Comparison of ENCODE assay signal across 20 cellular contexts in the genomic region with DNA sequence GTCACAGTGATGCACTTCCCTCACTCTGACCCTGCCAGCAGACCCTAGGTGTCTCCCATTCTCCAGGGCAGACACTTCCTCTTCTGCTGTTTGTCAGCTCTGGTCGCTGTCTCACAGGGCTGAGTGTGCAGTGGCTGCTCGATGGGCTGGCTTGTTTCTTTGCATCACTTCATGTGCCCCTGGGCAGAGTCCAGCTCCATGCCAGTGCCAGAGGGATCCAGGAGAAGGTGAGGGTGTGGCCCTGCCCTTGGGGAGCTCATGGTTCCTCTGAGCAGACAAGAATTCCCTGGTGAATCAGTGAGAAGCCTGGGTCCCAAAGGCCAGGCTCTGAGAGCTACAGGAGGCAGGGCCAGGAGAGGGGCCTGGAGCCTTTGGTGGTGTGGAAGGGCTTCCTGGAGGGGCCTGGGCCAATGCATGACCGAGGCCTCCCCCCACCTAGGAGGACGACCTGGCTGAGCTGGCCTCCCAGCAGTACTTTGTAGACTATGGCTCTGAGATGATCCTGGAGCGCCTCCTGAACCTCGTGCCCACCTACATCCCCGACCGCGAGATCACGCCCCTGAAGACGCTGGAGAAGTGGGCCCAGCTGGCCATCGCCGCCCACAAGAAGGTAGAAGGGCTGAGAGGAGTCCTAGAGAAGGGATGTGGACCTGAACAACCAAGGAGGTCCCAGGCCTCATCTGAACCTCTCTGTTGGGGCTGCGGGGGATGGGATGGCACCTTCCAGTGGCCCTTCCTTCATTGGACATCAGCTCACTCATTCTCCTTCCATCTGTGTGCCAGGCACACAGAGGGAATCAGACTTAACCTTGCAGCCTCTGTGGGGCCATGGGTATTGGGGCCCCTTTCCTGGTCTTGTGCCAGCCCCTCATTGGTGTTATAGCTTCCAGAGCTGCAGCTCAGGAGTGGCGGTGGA.
"Had no signal": no experiment of that assay in that cellular context is flagged by ENCODE, and none has a peak within 500 bp of the region (broad histone marks: within the 10 kb centered on the region; RNA-seq: fewer than 3 reads in every experiment).

No MANE protein-coding gene starts in this region.

- DNase-seq: activated B cell treated with CpG ODN at 0.5 μM for 24 hours; activated CD4-positive, alpha-beta T cell treated with anti-CD3 and anti-CD28 coated beads for 48 hours; activated CD8-positive, alpha-beta memory T cell treated with anti-CD3 and anti-CD28 coated beads, Interleukin-2, amount 50 U/mL, for 48 hours; activated naive CD8-positive, alpha-beta T cell treated with anti-CD3 and anti-CD28 coated beads for 36 hours; amygdala; body of pancreas; cortex of kidney; effector CD4-positive, alpha-beta T cell; esophagus squamous epithelium; glutamatergic neuron; kidney glomerular epithelial cell; ovary; stimulated activated CD4-positive, alpha-beta T cell treated with anti-CD3 and anti-CD28 coated beads, Interleukin-2, amount 100 ng/mL, for 48 hours; T-helper 1 cell; T1000; thyroid gland; uterus had no signal

- ATAC-seq: body of pancreas; stimulated activated memory B cell treated with anti-CD40 and anti-IgM and Interleukin-4, amounts not matched to agents 10 μg/mL and 1 μg/mL and 100 μg/mL, for 72 hours had no signal

- H3K4me3 ChIP-seq: body of pancreas, esophagus squamous epithelium, ovary, thyroid gland, uterus had no signal

- H3K27ac Mint-ChIP-seq: activated B cell treated with CpG ODN at 0.5 μM for 24 hours; activated naive CD8-positive, alpha-beta T cell treated with anti-CD3 and anti-CD28 coated beads for 36 hours; activated T-helper 1 cell treated with anti-CD3 and anti-CD28 coated beads, Interleukin-12 subunit alpha, Interleukin-12 subunit beta, Interleukin-2, Interleukin-4 antibody, amounts not matched to agents 30 ng/mL and 10 ng/mL and 1 ng/mL, durations not matched to agents 14 hours and 24 hours and 36 hours; stimulated activated memory B cell treated with anti-CD40 and anti-IgM and Interleukin-4, amounts not matched to agents 10 μg/mL and 1 μg/mL and 100 μg/mL, for 72 hours had no signal

- H3K36me3 Mint-ChIP-seq: activated naive CD8-positive, alpha-beta T cell treated with anti-CD3 and anti-CD28 coated beads for 36 hours; stimulated activated memory B cell treated with anti-CD40 and anti-IgM and Interleukin-4, amounts not matched to agents 10 μg/mL and 1 μg/mL and 100 μg/mL, for 72 hours had no signal

- H3K27me3 Mint-ChIP-seq: activated B cell treated with CpG ODN at 0.5 μM for 24 hours; activated naive CD8-positive, alpha-beta T cell treated with anti-CD3 and anti-CD28 coated beads for 36 hours; stimulated activated memory B cell treated with anti-CD40 and anti-IgM and Interleukin-4, amounts not matched to agents 10 μg/mL and 1 μg/mL and 100 μg/mL, for 72 hours had no signal

- H3K4me1 ChIP-seq: uterus had no signal

- H3K27ac ChIP-seq: body of pancreas, esophagus squamous epithelium, ovary, thyroid gland, uterus had no signal

- H3K4me1 Mint-ChIP-seq: activated B cell treated with CpG ODN at 0.5 μM for 24 hours; activated naive CD8-positive, alpha-beta T cell treated with anti-CD3 and anti-CD28 coated beads for 36 hours; stimulated activated memory B cell treated with anti-CD40 and anti-IgM and Interleukin-4, amounts not matched to agents 10 μg/mL and 1 μg/mL and 100 μg/mL, for 72 hours had no signal

- H3K4me3 Mint-ChIP-seq: activated B cell treated with CpG ODN at 0.5 μM for 24 hours; activated naive CD8-positive, alpha-beta T cell treated with anti-CD3 and anti-CD28 coated beads for 36 hours; activated T-helper 1 cell treated with anti-CD3 and anti-CD28 coated beads, Interleukin-12 subunit alpha, Interleukin-12 subunit beta, Interleukin-2, Interleukin-4 antibody, amounts not matched to agents 30 ng/mL and 10 ng/mL and 1 ng/mL, durations not matched to agents 14 hours and 24 hours and 36 hours; central memory CD8-positive, alpha-beta T cell; stimulated activated memory B cell treated with anti-CD40 and anti-IgM and Interleukin-4, amounts not matched to agents 10 μg/mL and 1 μg/mL and 100 μg/mL, for 72 hours had no signal

- H3K9me3 Mint-ChIP-seq: activated B cell treated with CpG ODN at 0.5 μM for 24 hours; activated naive CD8-positive, alpha-beta T cell treated with anti-CD3 and anti-CD28 coated beads for 36 hours; activated T-helper 1 cell treated with anti-CD3 and anti-CD28 coated beads, Interleukin-12 subunit alpha, Interleukin-12 subunit beta, Interleukin-2, Interleukin-4 antibody, amounts not matched to agents 30 ng/mL and 10 ng/mL and 1 ng/mL, durations not matched to agents 14 hours and 24 hours and 36 hours; central memory CD8-positive, alpha-beta T cell; stimulated activated memory B cell treated with anti-CD40 and anti-IgM and Interleukin-4, amounts not matched to agents 10 μg/mL and 1 μg/mL and 100 μg/mL, for 72 hours had no signal

- H3K36me3 ChIP-seq: esophagus squamous epithelium, ovary, thyroid gland, uterus had no signal

- H3K27me3 ChIP-seq: body of pancreas, ovary, thyroid gland, uterus had no signal

- H3K9me3 ChIP-seq: body of pancreas, esophagus squamous epithelium, ovary, thyroid gland, uterus had no signal
